Comparison of ENCODE assay signal across 15 cellular contexts in the genomic region with DNA sequence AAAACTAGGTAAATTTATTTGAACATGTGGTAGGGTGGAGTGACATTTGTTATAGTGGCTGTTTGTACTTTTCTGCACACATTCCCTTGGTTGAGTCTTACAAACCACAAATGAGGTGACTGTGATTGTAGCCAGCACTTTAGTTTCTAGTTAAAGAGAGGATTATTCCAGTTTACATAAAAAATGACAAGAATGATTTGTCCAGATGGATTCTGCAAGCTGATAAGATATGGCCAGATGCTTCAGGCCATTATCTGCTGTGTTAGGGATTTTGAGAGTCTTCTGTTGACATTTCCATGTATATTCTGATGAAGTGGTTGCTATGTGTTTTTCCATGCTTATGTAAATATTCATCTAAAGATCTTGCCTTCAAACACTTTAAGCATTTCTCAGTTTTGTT. TPM values are rescaled to one million over a fixed set of nuclear protein-coding genes. Genes with fewer than 3 reads are reported as not detected.
DNase-seq lines count a peak whose midpoint lies in the region; ATAC-seq, FAIRE-seq and TF ChIP-seq lines count a peak whose summit lies in the region.
"Had no signal": no experiment of that assay in that cellular context is flagged by ENCODE, and none has a peak within 500 bp of the region (broad histone marks: within the 10 kb centered on the region; RNA-seq: fewer than 3 reads in every experiment).

No MANE protein-coding gene starts in this region.

- no peaks in the 10 kb centered on the region for H3K36me3 ChIP-seq in prostate gland
- H3K36me3 ChIP-seq: BE2C, esophagus muscularis mucosa had no signal

- H3K4me1 ChIP-seq in A549 (no peaks in the 10 kb centered on the region), prostate gland (replicated peaks) (no peaks in the 10 kb centered on the region)
- H3K4me1 ChIP-seq: BE2C had no signal

- TF ChIP-seq POLR2A in A549 (IDR thresholded peaks at IDR 0.05; ENCODE audit: low read length) (no peak), prostate gland (IDR thresholded peaks at IDR 0.05) (no peak)

- ATAC-seq in A549 = no peak
- no peak for ATAC-seq in HG03457 (IDR thresholded peaks at IDR 0.05; ENCODE audit: unreplicated experiment)
- no peak for ATAC-seq in HG02610 (IDR thresholded peaks at IDR 0.05; ENCODE audit: unreplicated experiment)
- ATAC-seq: mucosa of descending colon had no signal

- H3K27ac ChIP-seq in A549 (no peak overlapping the region), prostate gland (no peak overlapping the region)
- H3K27ac ChIP-seq: coronary artery, esophagus muscularis mucosa had no signal

- no peak for TF ChIP-seq RAD21 in A549 (conservative IDR thresholded peaks at IDR 0.05 in 1 of 2, IDR thresholded peaks at IDR 0.05 in 1 of 2)

- TF ChIP-seq CTCF in A549 (IDR thresholded peaks at IDR 0.05) (no peak), fibroblast of pulmonary artery (IDR thresholded peaks at IDR 0.05; ENCODE audit: low read length, missing control alignments) (no peak), prostate gland (IDR thresholded peaks at IDR 0.05) (no peak)

- H3K27me3 ChIP-seq in prostate gland (replicated peaks; ENCODE audit: insufficient read depth) = no peaks in the 10 kb centered on the region
- H3K27me3 ChIP-seq: BE2C, esophagus muscularis mucosa had no signal

- CTCF ChIA-PET in A549 (lab: Yijun Ruan, JAX) = no interaction called here

- H3K4me3 ChIP-seq in A549 (no peak overlapping the region), fibroblast of pulmonary artery (replicated peaks; ENCODE audit: low read depth, low read length) (no peak overlapping the region), prostate gland (no peak overlapping the region)
- H3K4me3 ChIP-seq: coronary artery, esophagus muscularis mucosa, mucosa of descending colon had no signal

- intact Hi-C loops in prostate gland (cut with DNase I) = no loop called here

- DNase-seq in A549 (ENCODE audit: low read depth in 1 of 2, low spot score in 1 of 2) (peak in 1 of 2 experiments; percentile 32), DMS53 treated with DMSO at 0.1 percent for 48 hours (lab: John Stamatoyannopoulos, UW; ENCODE audit: unreplicated experiment) (peak; percentile 70), NCI-H526 (lab: John Stamatoyannopoulos, UW) (peak; percentile 35 to 49), fibroblast of pulmonary artery (ENCODE audit: low read depth) (peak; percentile 22), GM19238 (ENCODE audit: insufficient read length, low spot score) (no peak), prostate gland (ENCODE audit: low spot score) (no peak)
- DNase-seq: BE2C; mucosa of descending colon; NCI-H1436; stimulated activated CD4-positive, alpha-beta T cell treated with anti-CD3 and anti-CD28 coated beads, Interleukin-2, amount 100 ng/mL, for 48 hours had no signal

- POLR2A ChIA-PET in A549 (lab: Yijun Ruan, JAX) = no interaction called here

- TF ChIP-seq EP300 in A549 (IDR thresholded peaks at IDR 0.05) = no peak

- H3K4me2 ChIP-seq in A549 = no peak overlapping the region

- H3K9me3 ChIP-seq in A549 (no peaks in the 10 kb centered on the region), prostate gland (no peaks in the 10 kb centered on the region)
- H3K9me3 ChIP-seq: BE2C, esophagus muscularis mucosa, mucosa of descending colon had no signal

- FAIRE-seq in A549 (lab: Jason Lieb, UNC) = no peak
- FAIRE-seq: urothelium cell line had no signal

TF ChIP-seq in A549, 52 proteins besides CTCF, POLR2A, EP300 and RAD21:
- TF ChIP-seq MAFK (IDR thresholded peaks at IDR 0.05; ENCODE audit: partially characterized antibody) (peak; percentile 59), GATA3 (IDR thresholded peaks at IDR 0.05; ENCODE audit: borderline replicate concordance) (0 out of 2 replicates have a peak, but pooled peaks have one; percentile 19), SREBF2 (IDR thresholded peaks at IDR 0.05) (no peak)

RNA-seq across cellular contexts. Expression of a gene that starts 31.0 kb away (rescaled TPM):
- polyA plus RNA-seq in A549 (2011; rRNA removed) (0.79 and 1.0 TPM in 2 replicates), A549 (2017; fragmentation: RNase III; extraction: RNeasy Plus Mini Kit Qiagen cat#74134 plus additional on column Dnase treatment) (0.27 to 0.40 TPM (median 0.35 TPM) in 3 replicates)
- polyA plus RNA-seq in A549 (2012; cell fraction: cytosol; rRNA removed) = 0.10 and 0.15 TPM in 2 replicates
- 0.08 and 0.12 TPM in 2 replicates for polyA plus RNA-seq in A549 (2012; cell fraction: nucleus; rRNA removed)
- polyA minus RNA-seq in A549 (2011; rRNA and poly(A)+ RNA removed) = 1.7 and 1.8 TPM in 2 replicates
- 10 to 100 TPM; 46.0 to 49.6 TPM for total RNA-seq in prostate gland

Comparison
In these comparisons a context has a peak if more than half of its experiments do, and no peak if none do; other contexts are left out.
1. DNase-seq: peak in DMS53 treated with DMSO at 0.1 percent for 48 hours (single experiment), NCI-H526 (2 of 2) and fibroblast of pulmonary artery (single experiment); none in GM19238 (single experiment) and prostate gland (single experiment).